ENCODE assay signal across 29 cellular contexts in genomic region chr5:5629579-5629978, GRCh38.
"Had no signal": no experiment of that assay in that cellular context is flagged by ENCODE, and none has a peak within 500 bp of the region (broad histone marks: within the 10 kb centered on the region; RNA-seq: fewer than 3 reads in every experiment).

No MANE protein-coding gene starts in this region.

- H3K27ac ChIP-seq: body of pancreas, coronary artery, tibial nerve, uterus had no signal

- H3K4me3 ChIP-seq: body of pancreas, coronary artery, lung, tibial nerve, uterus had no signal

- DNase-seq: activated CD4-positive, alpha-beta memory T cell treated with anti-CD3 and anti-CD28 coated beads for 36 hours; activated CD4-positive, alpha-beta T cell treated with anti-CD3 and anti-CD28 coated beads for 36 hours; activated CD8-positive, alpha-beta memory T cell treated with anti-CD3 and anti-CD28 coated beads, Interleukin-2, amount 10 ng/mL, durations not matched to agents 7 days and 5 days; activated naive CD4-positive, alpha-beta T cell; activated naive CD8-positive, alpha-beta T cell treated with anti-CD3 and anti-CD28 coated beads for 36 hours; activated T-cell treated with anti-CD3 and anti-CD28 coated beads, Interleukin-2, amount 50 U/mL, for 1 hour; amniotic stem cell; body of pancreas; central memory CD4-positive, alpha-beta T cell; foreskin fibroblast; glutamatergic neuron; hypothalamus; kidney; nucleus accumbens; posterior cingulate gyrus; retina; stimulated activated CD4-positive, alpha-beta T cell treated with anti-CD3 and anti-CD28 coated beads, Interleukin-2, amount 100 ng/mL, for 24 hours; stimulated activated naive CD4-positive, alpha-beta T cell treated with Interleukin-2 at 50 U/mL for 16 hours; substantia nigra; uterus had no signal

- H3K27me3 Mint-ChIP-seq: activated CD8-positive, alpha-beta memory T cell treated with anti-CD3 and anti-CD28 coated beads, Interleukin-2, amount 10 ng/mL, durations not matched to agents 7 days and 5 days; activated naive CD8-positive, alpha-beta T cell treated with anti-CD3 and anti-CD28 coated beads for 36 hours had no signal

- H3K9me3 Mint-ChIP-seq: activated naive CD8-positive, alpha-beta T cell treated with anti-CD3 and anti-CD28 coated beads for 36 hours had no signal

- H3K27me3 ChIP-seq: body of pancreas, tibial nerve, uterus had no signal

- H3K36me3 Mint-ChIP-seq: activated CD4-positive, alpha-beta memory T cell treated with anti-CD3 and anti-CD28 coated beads for 36 hours; activated CD8-positive, alpha-beta memory T cell treated with anti-CD3 and anti-CD28 coated beads, Interleukin-2, amount 10 ng/mL, durations not matched to agents 7 days and 5 days; activated naive CD8-positive, alpha-beta T cell treated with anti-CD3 and anti-CD28 coated beads for 36 hours; mesothelial cell of epicardium had no signal

- FAIRE-seq: kidney, TTC549 had no signal

- H3K27ac Mint-ChIP-seq: activated CD4-positive, alpha-beta memory T cell treated with anti-CD3 and anti-CD28 coated beads for 36 hours; activated CD4-positive, alpha-beta T cell treated with anti-CD3 and anti-CD28 coated beads for 36 hours; activated CD8-positive, alpha-beta memory T cell treated with anti-CD3 and anti-CD28 coated beads, Interleukin-2, amount 10 ng/mL, durations not matched to agents 7 days and 5 days; activated naive CD8-positive, alpha-beta T cell treated with anti-CD3 and anti-CD28 coated beads for 36 hours; activated T-helper 17 cell treated with anti-CD3 and anti-CD28 coated beads, Interleukin-2, amount 50 U/mL, for 72 hours; mesothelial cell of epicardium; nephron; T-helper 2 cell treated with Interferon-gamma antibody and Interleukin-4, amounts not matched to agents 5 μg/mL and 100 μg/mL, for 36 hours; WTC11 had no signal

- H3K9me3 ChIP-seq: body of pancreas, uterus had no signal

- H3K4me1 ChIP-seq: body of pancreas, tibial nerve, uterus had no signal

- H3K4me1 Mint-ChIP-seq: activated CD4-positive, alpha-beta T cell treated with anti-CD3 and anti-CD28 coated beads for 36 hours; activated CD8-positive, alpha-beta memory T cell treated with anti-CD3 and anti-CD28 coated beads, Interleukin-2, amount 10 ng/mL, durations not matched to agents 7 days and 5 days; activated naive CD8-positive, alpha-beta T cell treated with anti-CD3 and anti-CD28 coated beads for 36 hours; activated T-helper 17 cell treated with anti-CD3 and anti-CD28 coated beads, Interleukin-2, amount 50 U/mL, for 72 hours; mesothelial cell of epicardium; nephron had no signal

- H3K4me3 Mint-ChIP-seq: activated CD4-positive, alpha-beta memory T cell treated with anti-CD3 and anti-CD28 coated beads for 36 hours; activated CD4-positive, alpha-beta T cell treated with anti-CD3 and anti-CD28 coated beads for 36 hours; activated CD8-positive, alpha-beta memory T cell treated with anti-CD3 and anti-CD28 coated beads, Interleukin-2, amount 10 ng/mL, durations not matched to agents 7 days and 5 days; activated naive CD8-positive, alpha-beta T cell treated with anti-CD3 and anti-CD28 coated beads for 36 hours; activated T-helper 17 cell treated with anti-CD3 and anti-CD28 coated beads, Interleukin-2, amount 50 U/mL, for 72 hours; mesothelial cell of epicardium; nephron; T-helper 2 cell treated with Interferon-gamma antibody and Interleukin-4, amounts not matched to agents 5 μg/mL and 100 μg/mL, for 36 hours; WTC11 had no signal

- H3K36me3 ChIP-seq: tibial nerve, uterus had no signal
